Comparison of ENCODE assay signal across 17 cellular contexts in the genomic region with DNA sequence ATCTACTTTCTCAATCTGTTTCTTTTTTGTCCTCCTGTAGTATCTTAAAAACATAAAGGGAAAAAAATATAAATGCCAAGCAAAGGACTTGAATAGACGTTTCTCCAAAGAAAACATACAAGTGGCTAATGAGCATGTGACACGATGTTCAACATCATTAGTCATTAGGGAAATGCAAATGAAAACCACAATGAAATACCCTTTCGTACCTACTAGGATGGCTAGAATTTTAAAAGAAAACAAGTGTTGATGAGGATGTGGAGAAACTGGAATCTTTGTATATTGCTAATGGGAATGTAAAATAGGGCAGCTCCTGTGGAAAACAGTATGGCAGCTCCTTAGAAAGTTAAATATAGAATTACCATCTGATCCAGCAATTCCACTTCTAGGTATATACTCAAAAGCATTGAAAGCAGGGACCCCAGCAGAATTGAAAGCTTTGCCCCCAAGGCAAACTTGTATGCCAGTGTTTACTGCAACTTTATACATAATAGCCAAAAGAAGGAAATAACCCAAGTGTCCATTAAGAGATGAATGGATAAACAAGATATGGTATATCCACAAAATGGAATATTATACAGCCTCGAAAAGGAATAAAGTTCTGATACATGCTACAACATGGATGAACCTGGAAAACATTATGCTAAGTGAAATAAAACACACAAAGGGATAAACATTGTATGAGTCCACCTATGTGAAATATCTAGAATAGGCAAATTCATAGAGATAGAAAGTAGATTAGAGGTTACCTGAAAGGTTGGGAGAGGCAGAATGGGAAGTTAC.
DNase-seq lines count a peak whose midpoint lies in the region; ATAC-seq, FAIRE-seq and TF ChIP-seq lines count a peak whose summit lies in the region.
"Had no signal": no experiment of that assay in that cellular context is flagged by ENCODE, and none has a peak within 500 bp of the region (broad histone marks: within the 10 kb centered on the region; RNA-seq: fewer than 3 reads in every experiment).

No MANE protein-coding gene starts in this region.

- no peak overlapping the region for H3K4me3 Mint-ChIP-seq in CD8-positive, alpha-beta T cell

- ATAC-seq in A549: no peak
- no peak for ATAC-seq in CD8-positive, alpha-beta T cell
- ATAC-seq in GM19463 (IDR thresholded peaks at IDR 0.05; ENCODE audit: unreplicated experiment): no peak
- no peak for ATAC-seq in Right ventricle myocardium superior (ENCODE audit: poor library complexity)
- ATAC-seq: HCT116 had no signal

- H4K20me1 ChIP-seq in SU-DHL-6 (ENCODE audit: low read depth, low read length): no peaks in the 10 kb centered on the region

- H3K27ac Mint-ChIP-seq in CD8-positive, alpha-beta T cell: peak overlapping the region; percentile 99

- POLR2A ChIA-PET in A549 (lab: Yijun Ruan, JAX): no interaction called here
- POLR2A ChIA-PET in CD8-positive, alpha-beta T cell (lab: Charles Lee): interaction anchor here (0.7 to 1.2 kb wide), 2 partner anchors 9 to 15 kb away, joined by 3 read pairs; no protein-coding TSS in a partner anchor

- no peak for TF ChIP-seq EP300 in A549 (IDR thresholded peaks at IDR 0.05)

- H3K36me3 Mint-ChIP-seq in CD8-positive, alpha-beta T cell: peaks cover 17% of the 10 kb centered on the region

- no peak overlapping the region for H2AFZ ChIP-seq in SU-DHL-6 (ENCODE audit: low read depth, low read length, severe bottlenecking)

- H3K4me2 ChIP-seq in A549 (no peak overlapping the region), SU-DHL-6 (ENCODE audit: low read depth, low read length, poor library complexity, severe bottlenecking) (peak overlapping the region; percentile 98)

- peaks cover 93% of the 10 kb centered on the region for H3K4me1 Mint-ChIP-seq in CD8-positive, alpha-beta T cell (ENCODE audit: low read depth)

- H3K9ac ChIP-seq in SU-DHL-6 (ENCODE audit: low read length): peak overlapping the region; percentile 71

- no peaks in the 10 kb centered on the region for H3K36me3 ChIP-seq in CD8-positive, alpha-beta T cell (ENCODE audit: insufficient read depth, low read length)
- peaks cover 4% of the 10 kb centered on the region; the same call in 1 of the 2 replicates for H3K36me3 ChIP-seq in SU-DHL-6 (ENCODE audit: low read length)
- H3K36me3 ChIP-seq: vagina had no signal

- no peak overlapping the region for H3K27ac ChIP-seq in A549
- H3K27ac ChIP-seq in CD8-positive, alpha-beta T cell (ENCODE audit: low read depth, low read length): peak overlapping the region; percentile 89
- H3K27ac ChIP-seq in SU-DHL-6 (ENCODE audit: low read depth, low read length): peak overlapping the region; percentile 100
- H3K27ac ChIP-seq: epithelial cell of prostate, vagina had no signal

- peaks cover 74% of the 10 kb centered on the region for H3K79me2 ChIP-seq in SU-DHL-6 (ENCODE audit: insufficient read depth, low read length)

- H3K27me3 ChIP-seq in CD8-positive, alpha-beta T cell (ENCODE audit: insufficient read depth, low read length): no peaks in the 10 kb centered on the region
- no peaks in the 10 kb centered on the region for H3K27me3 ChIP-seq in SU-DHL-6 (ENCODE audit: low read length)
- H3K27me3 ChIP-seq: vagina had no signal

- DNase-seq in A549 (ENCODE audit: low read depth in 1 of 2, low spot score in 1 of 2) (no peak), GM10266 (ENCODE audit: extremely low spot score) (no peak), Right ventricle myocardium superior (no peak), AG08395 (ENCODE audit: low spot score) (no peak)
- DNase-seq in CD8-positive, alpha-beta T cell: no peak
- DNase-seq: anterior cingulate cortex; mesenchymal stem cell; NCI-H1436 treated with DMSO at 0.1 percent for 48 hours; NCI-H345; SHP77 treated with DMSO at 0.1 percent for 48 hours; stimulated activated naive CD4-positive, alpha-beta T cell had no signal

- H3K9me3 ChIP-seq in A549 (no peaks in the 10 kb centered on the region), SU-DHL-6 (ENCODE audit: insufficient read depth, low read length) (0 out of 2 replicates have a peak, but pooled peaks cover 3% of the 10 kb centered on the region)
- no peaks in the 10 kb centered on the region for H3K9me3 ChIP-seq in CD8-positive, alpha-beta T cell (ENCODE audit: low read length)
- H3K9me3 ChIP-seq: vagina had no signal

- TF ChIP-seq POLR2A in A549 (IDR thresholded peaks at IDR 0.05; ENCODE audit: low read length): no peak

- H3K4me3 ChIP-seq in A549 (no peak overlapping the region), SU-DHL-6 (ENCODE audit: insufficient read depth, low read length, poor library complexity, severe bottlenecking) (peak overlapping the region; percentile 27)
- H3K4me3 ChIP-seq in CD8-positive, alpha-beta T cell (ENCODE audit: low read depth, low read length): no peak overlapping the region
- H3K4me3 ChIP-seq: vagina had no signal

- TF ChIP-seq CTCF in A549 (IDR thresholded peaks at IDR 0.05) (no peak), SU-DHL-6 (IDR thresholded peaks at IDR 0.05; ENCODE audit: insufficient read depth, low read length, poor library complexity, severe bottlenecking) (no peak), GM10266 (IDR thresholded peaks at IDR 0.05; ENCODE audit: control insufficient read depth, insufficient read depth, low read depth, missing control alignments) (no peak)
- TF ChIP-seq CTCF in CD8-positive, alpha-beta T cell (IDR thresholded peaks at IDR 0.05): no peak

- peaks cover 77% of the 10 kb centered on the region for H3F3A ChIP-seq in SU-DHL-6 (ENCODE audit: insufficient read depth)

- H3K9me2 ChIP-seq in SU-DHL-6 (replicated peaks; ENCODE audit: insufficient read depth, low read length): no peaks in the 10 kb centered on the region

- CTCF ChIA-PET in A549 (lab: Yijun Ruan, JAX): interaction anchor here (1.0 to 1.6 kb wide), 3 partner anchors 9 to 139 kb away, joined by 3 to 5 read pairs (median 4); a partner anchor contains a TSS
- CTCF ChIA-PET in CD8-positive, alpha-beta T cell (lab: Charles Lee): no interaction called here

- no peaks in the 10 kb centered on the region for H3K4me1 ChIP-seq in A549
- peaks cover 99% of the 10 kb centered on the region for H3K4me1 ChIP-seq in CD8-positive, alpha-beta T cell (ENCODE audit: insufficient read depth, low read length)
- H3K4me1 ChIP-seq: vagina had no signal

- 88% methylated on average over 4 of the region's 4 CpGs for WGBS in A549 (ENCODE audit: missing lambda C conversion rate)

- intact Hi-C loops in CD8-positive, alpha-beta T cell (cut with DNase I, micrococcal nuclease): loop anchor here in 1 of 2 experiments (5.0 kb wide), 2 partner anchors 48 to 67 kb away; no protein-coding TSS in a partner anchor
- intact Hi-C loops in Right ventricle myocardium superior (cut with DNase I): no loop called here

- TF ChIP-seq RAD21 in A549 (conservative IDR thresholded peaks at IDR 0.05 in 1 of 2, IDR thresholded peaks at IDR 0.05 in 1 of 2): no peak

- H3K9me3 Mint-ChIP-seq in CD8-positive, alpha-beta T cell: no peaks in the 10 kb centered on the region

- FAIRE-seq in A549 (lab: Jason Lieb, UNC) (peak; percentile 81), colon (lab: Jason Lieb, UNC) (peak; percentile 75)

- no peaks in the 10 kb centered on the region for H3K27me3 Mint-ChIP-seq in CD8-positive, alpha-beta T cell (ENCODE audit: low read depth)

TF ChIP-seq in A549, 52 proteins besides CTCF, POLR2A, EP300 and RAD21:
- TF ChIP-seq NPAS2 (CRISPR knock-in tag; IDR thresholded peaks at IDR 0.05; ENCODE audit: borderline replicate concordance): no peak
- no peak for TF ChIP-seq ZNF302 (CRISPR knock-in tag; IDR thresholded peaks at IDR 0.05)
- TF ChIP-seq JUNB (IDR thresholded peaks at IDR 0.05): no peak

Comparison
In these comparisons a context has a peak if more than half of its experiments do, and no peak if none do; other contexts are left out.
1. H3K27ac ChIP-seq: peak in CD8-positive, alpha-beta T cell (single experiment) and SU-DHL-6 (single experiment); none in A549 (0 of 2).